ENCODE assay signal across 11 cellular contexts in genomic region chr5:83035373-83036170, GRCh38. TPM values are rescaled to one million over a fixed set of nuclear protein-coding genes. Genes with fewer than 3 reads are reported as not detected.
DNase-seq lines count a peak whose midpoint lies in the region; ATAC-seq and TF ChIP-seq lines count a peak whose summit lies in the region.
"Had no signal": no experiment of that assay in that cellular context is flagged by ENCODE, and none has a peak within 500 bp of the region (broad histone marks: within the 10 kb centered on the region; RNA-seq: fewer than 3 reads in every experiment).

No MANE protein-coding gene starts in this region.

- no peak overlapping the region for H2AFZ ChIP-seq in smooth muscle cell (ENCODE audit: low read depth)

- peak; percentile 99 for ATAC-seq in left ventricle myocardium superior

- no peak overlapping the region for H3K9ac ChIP-seq in smooth muscle cell (ENCODE audit: low read depth)

- TF ChIP-seq CTCF in smooth muscle cell (IDR thresholded peaks at IDR 0.05; ENCODE audit: borderline replicate concordance, insufficient read depth, poor library complexity, severe bottlenecking) = no peak
- no peak for TF ChIP-seq CTCF in GM10266 (IDR thresholded peaks at IDR 0.05; ENCODE audit: control insufficient read depth, insufficient read depth, low read depth, missing control alignments)

- in situ Hi-C loops in KBM-7 (cut with MboI; ENCODE audit: low pct_unique_long_range_greater_than_20kb, low sequenced_read_pairs) = no loop called here

- H3K4me1 ChIP-seq in smooth muscle cell (ENCODE audit: low read depth) = peaks cover 39% of the 10 kb centered on the region

- DNase-seq in KG1 (lab: John Stamatoyannopoulos, UW) = peak; percentile 49
- DNase-seq in RPMI8226 = peak; percentile 28
- peak; percentile 79 for DNase-seq in left ventricle myocardium superior
- no peak for DNase-seq in smooth muscle cell (lab: John Stamatoyannopoulos, UW; ENCODE audit: unreplicated experiment)
- no peak for DNase-seq in HT-29 (ENCODE audit: low spot score)
- DNase-seq in GM10266 (ENCODE audit: extremely low spot score) = no peak
- DNase-seq in KBM-7 = no peak
- no peak for DNase-seq in effector CD8-positive, alpha-beta T cell (lab: John Stamatoyannopoulos, UW)
- DNase-seq: central memory CD4-positive, alpha-beta T cell; GF-D8 had no signal

- 73% methylated on average over 6 of the region's 6 CpGs for WGBS in smooth muscle cell (ENCODE audit: low lambda C conversion rate)

- no peaks in the 10 kb centered on the region for H3K9me3 ChIP-seq in smooth muscle cell (replicated peaks; ENCODE audit: low read depth)
- H3K9me3 ChIP-seq: SJSA1 had no signal

- intact Hi-C loops in left ventricle myocardium superior (cut with micrococcal nuclease) = no loop called here

- no peak overlapping the region for H3K4me2 ChIP-seq in smooth muscle cell

- no peaks in the 10 kb centered on the region for H3K36me3 ChIP-seq in smooth muscle cell (ENCODE audit: low read depth)
- H3K36me3 ChIP-seq: SJSA1 had no signal

- no peaks in the 10 kb centered on the region for H3F3A ChIP-seq in smooth muscle cell (ENCODE audit: low read depth)

- no peaks in the 10 kb centered on the region for H3K79me2 ChIP-seq in smooth muscle cell (ENCODE audit: low read depth)

- no peaks in the 10 kb centered on the region for H4K20me1 ChIP-seq in smooth muscle cell (ENCODE audit: low read depth)

- H3K4me3 ChIP-seq in smooth muscle cell = no peak overlapping the region
- H3K4me3 ChIP-seq: SJSA1 had no signal

- peak overlapping the region; percentile 9 for H3K27ac ChIP-seq in smooth muscle cell (ENCODE audit: low read depth)
- H3K27ac ChIP-seq: SJSA1 had no signal

- H3K27me3 ChIP-seq in smooth muscle cell (ENCODE audit: low read depth) = no peaks in the 10 kb centered on the region
- H3K27me3 ChIP-seq: SJSA1 had no signal

RNA-seq across cellular contexts. Expression of gene TMEM167A, which starts 41.6 kb away (rescaled TPM):
- total RNA-seq in left ventricle myocardium superior (50.5 TPM), smooth muscle cell (236 and 262 TPM in 2 replicates)
- polyA plus RNA-seq in smooth muscle cell = 195 and 248 TPM in 2 replicates
- total RNA-seq in HT-29 (2014; rRNA removed; shearing (Covaris generic)) = 17.1 and 19.4 TPM in 2 replicates

RNA-seq across cellular contexts. Expression of gene XRCC4, which starts 41.8 kb away (rescaled TPM):
- total RNA-seq in left ventricle myocardium superior = 5.7 TPM
- 110 and 145 TPM in 2 replicates for total RNA-seq in smooth muscle cell
- 55.7 and 98.1 TPM in 2 replicates for polyA plus RNA-seq in smooth muscle cell
- total RNA-seq in HT-29 (2014; rRNA removed; shearing (Covaris generic)) = 4.2 and 4.4 TPM in 2 replicates

Comparison
In these comparisons a context has a peak if more than half of its experiments do, and no peak if none do; other contexts are left out.
1. DNase-seq: peak in KG1 (single experiment), RPMI8226 (single experiment) and left ventricle myocardium superior (single experiment); none in smooth muscle cell (single experiment), HT-29 (single experiment), GM10266 (single experiment), KBM-7 (single experiment) and effector CD8-positive, alpha-beta T cell (single experiment).
2. RNA of gene XRCC4, which starts 41.8 kb away (total RNA-seq): 110 to 145 TPM in smooth muscle cell; 5.7 TPM in left ventricle myocardium superior (single experiment) and 4.2 to 4.4 TPM in HT-29; every median in the first group is over 10 times any median in the second.